22 cellular contexts compared by ENCODE assay signal in the genomic region with DNA sequence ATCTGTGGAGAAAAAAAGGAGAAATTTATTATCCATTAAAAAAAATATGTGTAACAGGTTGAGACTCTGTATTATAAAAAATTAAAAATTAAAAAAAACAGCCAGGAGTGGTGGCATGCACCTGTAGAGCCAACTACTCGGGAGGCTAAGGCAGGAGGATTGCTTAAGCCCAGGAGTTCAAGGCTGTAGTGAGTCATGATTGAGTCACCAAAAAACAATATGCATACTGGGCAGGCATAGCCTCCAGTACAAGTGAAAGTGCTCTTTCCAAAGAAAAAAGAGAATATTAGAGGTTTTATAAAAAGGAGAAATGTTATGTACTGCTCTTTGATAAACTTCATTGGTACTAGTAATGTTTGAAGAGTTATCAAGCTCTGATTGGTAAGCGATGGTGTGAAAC.
"Had no signal": no experiment of that assay in that cellular context is flagged by ENCODE, and none has a peak within 500 bp of the region (broad histone marks: within the 10 kb centered on the region; RNA-seq: fewer than 3 reads in every experiment).

No MANE protein-coding gene starts in this region.

- H3K36me3 ChIP-seq: MG63, SJCRH30 had no signal

- H3K9ac ChIP-seq: KMS-11 had no signal

- DNase-seq: IMR-90, MG63, NCI-H1105 treated with DMSO at 0.1 percent for 48 hours, NCI-H1417 treated with DMSO at 0.1 percent for 48 hours, NCI-H146, NCI-H1694 treated with DMSO at 0.1 percent for 48 hours, NCI-H1930, NCI-H2081, NCI-H2107, NCI-H2227 treated with DMSO at 0.1 percent for 48 hours, NCI-H510A, NCI-H524 treated with DMSO at 0.1 percent for 48 hours, NCI-H69, NCI-H774, SHP77 treated with DMSO at 0.1 percent for 48 hours, SJCRH30 had no signal

- H3K9me3 ChIP-seq: MG63, SJCRH30 had no signal

- H3K4me1 ChIP-seq: SJCRH30 had no signal

- H3K27ac ChIP-seq: KMS-11, SJCRH30 had no signal

- H3K4me2 ChIP-seq: KMS-11 had no signal

- ATAC-seq: HepG2, K562, Panc1, Right ventricle myocardium inferior, SK-N-SH treated with all-trans-retinoic acid at 6 μM for 48 hours had no signal

- H3K27me3 ChIP-seq: MG63, SJCRH30 had no signal

- H3K4me3 ChIP-seq: K562, MG63, SJCRH30 had no signal
